Comparison of ENCODE assay signal across 8 cellular contexts in genomic region chr15:66505430-66505811, GRCh38. TPM values are rescaled to one million over a fixed set of nuclear protein-coding genes. Genes with fewer than 3 reads are reported as not detected.
DNase-seq lines count a peak whose midpoint lies in the region; ATAC-seq and TF ChIP-seq lines count a peak whose summit lies in the region.

No MANE protein-coding gene starts in this region.

- peaks cover 83% of the 10 kb centered on the region for H3K79me2 ChIP-seq in DND-41 (ENCODE audit: insufficient read depth, low read length)

- H3K36me3 Mint-ChIP-seq in activated T-helper 1 cell treated with anti-CD3 and anti-CD28 coated beads, Interleukin-12 subunit alpha, Interleukin-12 subunit beta, Interleukin-2, Interleukin-4 antibody, amounts not matched to agents 30 ng/mL and 10 ng/mL and 1 ng/mL, durations not matched to agents 14 hours and 24 hours and 36 hours (ENCODE audit: low read depth) = peaks cover 48% of the 10 kb centered on the region

- DNase-seq in DND-41 (no peak), GM03348 (ENCODE audit: low spot score) (no peak), NCI-H524 treated with DMSO at 0.1 percent for 48 hours (lab: John Stamatoyannopoulos, UW) (no peak)
- no peak for DNase-seq in activated T-helper 1 cell treated with anti-CD3 and anti-CD28 coated beads, Interleukin-12 subunit alpha, Interleukin-12 subunit beta, Interleukin-2, Interleukin-4 antibody, amounts not matched to agents 30 ng/mL and 10 ng/mL and 1 ng/mL, durations not matched to agents 14 hours and 24 hours and 36 hours (ENCODE audit: low spot score)

- ATAC-seq in DND-41 (ENCODE audit: insufficient read depth, low read depth) (no peak), HG02852 (IDR thresholded peaks at IDR 0.05; ENCODE audit: unreplicated experiment) (peak; percentile 22), GM19351 (IDR thresholded peaks at IDR 0.05; ENCODE audit: unreplicated experiment) (no peak)

- H3K27ac Mint-ChIP-seq in activated T-helper 1 cell treated with anti-CD3 and anti-CD28 coated beads, Interleukin-12 subunit alpha, Interleukin-12 subunit beta, Interleukin-2, Interleukin-4 antibody, amounts not matched to agents 30 ng/mL and 10 ng/mL and 1 ng/mL, durations not matched to agents 14 hours and 24 hours and 36 hours = peak overlapping the region; percentile 99

- H3K27me3 Mint-ChIP-seq in activated T-helper 1 cell treated with anti-CD3 and anti-CD28 coated beads, Interleukin-12 subunit alpha, Interleukin-12 subunit beta, Interleukin-2, Interleukin-4 antibody, amounts not matched to agents 30 ng/mL and 10 ng/mL and 1 ng/mL, durations not matched to agents 14 hours and 24 hours and 36 hours (ENCODE audit: insufficient read depth) = no peaks in the 10 kb centered on the region

- H3K27ac ChIP-seq in DND-41 (ENCODE audit: low read length) = peak overlapping the region; percentile 95
- H3K27ac ChIP-seq in stomach smooth muscle (ENCODE audit: low read length) = peak overlapping the region; percentile 95

- peaks cover 49% of the 10 kb centered on the region for H3K4me1 Mint-ChIP-seq in activated T-helper 1 cell treated with anti-CD3 and anti-CD28 coated beads, Interleukin-12 subunit alpha, Interleukin-12 subunit beta, Interleukin-2, Interleukin-4 antibody, amounts not matched to agents 30 ng/mL and 10 ng/mL and 1 ng/mL, durations not matched to agents 14 hours and 24 hours and 36 hours (ENCODE audit: low read depth)

- intact Hi-C loops in activated T-helper 1 cell treated with anti-CD3 and anti-CD28 coated beads, Interleukin-12 subunit alpha, Interleukin-12 subunit beta, Interleukin-2, Interleukin-4 antibody, amounts not matched to agents 30 ng/mL and 10 ng/mL and 1 ng/mL, durations not matched to agents 14 hours and 24 hours and 36 hours (cut with micrococcal nuclease) = loop anchor here (1.0 to 10.0 kb wide), 6 partner anchors 8 to 1201 kb away; partner anchors contain the start of genes AAGAB, IQCH, MAP2K1 and RNU5B-1

- no peaks in the 10 kb centered on the region for H3K9me3 Mint-ChIP-seq in activated T-helper 1 cell treated with anti-CD3 and anti-CD28 coated beads, Interleukin-12 subunit alpha, Interleukin-12 subunit beta, Interleukin-2, Interleukin-4 antibody, amounts not matched to agents 30 ng/mL and 10 ng/mL and 1 ng/mL, durations not matched to agents 14 hours and 24 hours and 36 hours

- no peak for TF ChIP-seq CTCF in DND-41 (IDR thresholded peaks at IDR 0.05; ENCODE audit: borderline replicate concordance, extremely low read depth, low read length, poor library complexity, severe bottlenecking)

- peaks cover 43% of the 10 kb centered on the region for H3K36me3 ChIP-seq in DND-41 (ENCODE audit: insufficient read depth, low read length)
- peaks cover 17 to 29% of the 10 kb centered on the region in 2 donors for H3K36me3 ChIP-seq in stomach smooth muscle (ENCODE audit: control insufficient read depth in 2 of 2, insufficient read depth in 2 of 2, low read length in 2 of 2)

- H3K4me1 ChIP-seq in DND-41 (ENCODE audit: insufficient read depth, low read length) (peaks cover 44% of the 10 kb centered on the region), stomach smooth muscle (ENCODE audit: control insufficient read depth, insufficient read depth, low read length) (peaks cover 20% of the 10 kb centered on the region)

- H3K9me3 ChIP-seq in DND-41 (ENCODE audit: insufficient read depth, low read length, severe bottlenecking) (no peaks in the 10 kb centered on the region), iPS-18c (ENCODE audit: control insufficient read depth, insufficient read depth, low read length) (no peaks in the 10 kb centered on the region), stomach smooth muscle (ENCODE audit: control insufficient read depth in 2 of 2, low read length in 2 of 2) (no peaks in the 10 kb centered on the region)

- H3K9ac ChIP-seq in DND-41 (ENCODE audit: low read depth, low read length) = peak overlapping the region; percentile 76
- peak overlapping the region; percentile 95 to 97 for H3K9ac ChIP-seq in stomach smooth muscle (ENCODE audit: low read length in 2 of 2)

- H3K4me3 Mint-ChIP-seq in activated T-helper 1 cell treated with anti-CD3 and anti-CD28 coated beads, Interleukin-12 subunit alpha, Interleukin-12 subunit beta, Interleukin-2, Interleukin-4 antibody, amounts not matched to agents 30 ng/mL and 10 ng/mL and 1 ng/mL, durations not matched to agents 14 hours and 24 hours and 36 hours = peak overlapping the region; percentile 99

- peak overlapping the region; percentile 71 for H3K4me2 ChIP-seq in DND-41 (ENCODE audit: insufficient read depth, low read length)

- peak overlapping the region; percentile 80 to 83; a peak in 3 of 4 replicates for H3K4me3 ChIP-seq in DND-41 (ENCODE audit: low read depth in 1 of 2, low read length in 2 of 2)
- H3K4me3 ChIP-seq in iPS-18c (ENCODE audit: insufficient read depth, low read depth, low read length) = peak overlapping the region; percentile 71
- peak overlapping the region; percentile 97 to 100 for H3K4me3 ChIP-seq in stomach smooth muscle (ENCODE audit: low read length in 2 of 2)

- peaks cover 16% of the 10 kb centered on the region for H4K20me1 ChIP-seq in DND-41 (ENCODE audit: insufficient read depth, low read length)

- peak overlapping the region; percentile 86 for H2AFZ ChIP-seq in DND-41 (ENCODE audit: low read depth, low read length)

- H3K27me3 ChIP-seq in DND-41 (ENCODE audit: insufficient read depth, low read length, poor library complexity) (no peaks in the 10 kb centered on the region), stomach smooth muscle (ENCODE audit: control insufficient read depth in 1 of 2, insufficient read depth in 2 of 2, low read length in 2 of 2) (no peaks in the 10 kb centered on the region)

RNA-seq across cellular contexts. Expression of gene ZWILCH, which starts 0.3 kb away (rescaled TPM):
- total RNA-seq in activated T-helper 1 cell treated with anti-CD3 and anti-CD28 coated beads, Interleukin-12 subunit alpha, Interleukin-12 subunit beta, Interleukin-2, Interleukin-4 antibody, amounts not matched to agents 30 ng/mL and 10 ng/mL and 1 ng/mL, durations not matched to agents 14 hours and 24 hours and 36 hours = 37.5 and 42.2 TPM in 2 replicates

RNA-seq across cellular contexts. Expression of gene RPL4, which starts 0.8 kb away (rescaled TPM):
- 3,069 and 3,091 TPM in 2 replicates for total RNA-seq in activated T-helper 1 cell treated with anti-CD3 and anti-CD28 coated beads, Interleukin-12 subunit alpha, Interleukin-12 subunit beta, Interleukin-2, Interleukin-4 antibody, amounts not matched to agents 30 ng/mL and 10 ng/mL and 1 ng/mL, durations not matched to agents 14 hours and 24 hours and 36 hours

RNA-seq across cellular contexts. Expression of gene SNAPC5, which starts 7.9 kb away (rescaled TPM):
- total RNA-seq in activated T-helper 1 cell treated with anti-CD3 and anti-CD28 coated beads, Interleukin-12 subunit alpha, Interleukin-12 subunit beta, Interleukin-2, Interleukin-4 antibody, amounts not matched to agents 30 ng/mL and 10 ng/mL and 1 ng/mL, durations not matched to agents 14 hours and 24 hours and 36 hours = 37.3 and 39.0 TPM in 2 replicates
